In the genomic region with DNA sequence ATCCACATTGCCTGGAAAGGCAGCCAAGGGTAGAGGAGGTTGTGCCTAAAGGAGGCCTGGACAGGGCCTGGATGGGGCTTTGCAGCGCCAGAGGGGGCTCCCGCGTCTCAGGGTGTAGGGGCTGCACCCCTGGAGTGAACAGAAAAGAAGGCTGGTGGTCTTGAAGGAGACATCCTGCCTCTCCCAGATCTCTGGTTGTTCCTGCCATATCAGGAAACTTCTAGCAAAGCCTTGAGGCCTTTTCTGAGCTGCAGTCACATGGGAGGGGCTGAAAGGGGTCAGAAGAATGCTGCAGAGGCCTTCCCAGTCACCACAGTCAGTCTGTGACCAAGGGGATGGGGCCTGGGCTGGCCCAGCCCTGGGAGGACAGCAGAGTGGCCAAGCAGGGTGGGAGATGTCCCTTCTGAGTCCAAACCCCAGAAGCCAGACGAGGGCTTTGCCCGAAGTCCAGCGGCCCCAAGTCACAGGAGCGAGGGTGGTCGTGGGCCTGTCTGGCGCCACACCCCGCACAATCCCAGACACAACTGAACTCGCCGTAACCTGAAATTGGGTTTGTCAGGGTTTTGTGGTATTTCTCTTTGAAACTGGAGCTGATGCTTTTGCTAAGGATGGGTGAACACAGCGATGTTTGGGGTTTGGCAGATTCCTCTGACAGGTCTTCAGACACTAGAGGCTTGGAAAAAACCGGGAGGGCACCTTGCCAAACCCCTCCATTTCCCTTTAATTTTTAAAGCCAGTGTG, we compare ENCODE assay signal across 26 cellular contexts. TPM values are rescaled to one million over a fixed set of nuclear protein-coding genes. Genes with fewer than 3 reads are reported as not detected.
DNase-seq lines count a peak whose midpoint lies in the region; ATAC-seq and TF ChIP-seq lines count a peak whose summit lies in the region.
"Had no signal": no experiment of that assay in that cellular context is flagged by ENCODE, and none has a peak within 500 bp of the region (broad histone marks: within the 10 kb centered on the region; RNA-seq: fewer than 3 reads in every experiment).

No MANE protein-coding gene starts in this region.

- no peaks in the 10 kb centered on the region for H3K9me3 ChIP-seq in neuronal stem cell (replicated peaks in 1 of 2; ENCODE audit: control insufficient read depth in 2 of 2, insufficient read depth in 1 of 2, low read depth in 1 of 2, low read length in 2 of 2)
- H3K9me3 ChIP-seq: body of pancreas, mucosa of descending colon, testis had no signal

- H3K14ac ChIP-seq in neuronal stem cell (ENCODE audit: low read length), result no peak overlapping the region

- no peaks in the 10 kb centered on the region for H3K9me3 Mint-ChIP-seq in natural killer cell treated with Interleukin-12 subunit alpha and Interleukin-12 subunit beta and Interleukin-15 and Interleukin-18, amount 100 ng/mL, for 72 hours
- H3K9me3 Mint-ChIP-seq in natural killer cell (no peaks in the 10 kb centered on the region), chondrocyte (ENCODE audit: low read depth) (no peaks in the 10 kb centered on the region)
- H3K9me3 Mint-ChIP-seq: activated T-cell treated with anti-CD3 and anti-CD28 coated beads, Interleukin-2, amount 50 U/mL, for 24 hours; neural crest cell; T-helper 1 cell treated with Interleukin-12 subunit alpha and Interleukin-12 subunit beta and Interleukin-4 antibody, amounts not matched to agents 30 μg/mL and 1 μg/mL, for 36 hours had no signal

- H3K4me3 ChIP-seq in neuronal stem cell (ENCODE audit: low read length in 2 of 2), result no peak overlapping the region
- H3K4me3 ChIP-seq: body of pancreas, dorsolateral prefrontal cortex, K562, mucosa of descending colon, SK-N-MC, testis had no signal

- H2BK5ac ChIP-seq in neuronal stem cell (ENCODE audit: low read length), result no peak overlapping the region

- H2AFZ ChIP-seq in neuronal stem cell (ENCODE audit: low read length), result peak overlapping the region; percentile 31

- peaks cover 0 to 38% (median 0%) of the 10 kb centered on the region in 3 experiments for H3K27me3 ChIP-seq in neuronal stem cell (ENCODE audit: control insufficient read depth in 3 of 3, insufficient read depth in 3 of 3, low read depth in 1 of 3, low read length in 3 of 3)
- H3K27me3 ChIP-seq: body of pancreas, testis had no signal

- H3K4me1 ChIP-seq in neuronal stem cell (ENCODE audit: control insufficient read depth in 2 of 2, insufficient read depth in 1 of 2, low read depth in 1 of 2, low read length in 2 of 2), result peaks cover 0 to under 1% of the 10 kb centered on the region in 2 donors
- H3K4me1 ChIP-seq: testis had no signal

- H3K36me3 Mint-ChIP-seq in natural killer cell treated with Interleukin-12 subunit alpha and Interleukin-12 subunit beta and Interleukin-15 and Interleukin-18, amount 100 ng/mL, for 72 hours, result no peaks in the 10 kb centered on the region
- H3K36me3 Mint-ChIP-seq in natural killer cell (no peaks in the 10 kb centered on the region), chondrocyte (ENCODE audit: low read depth) (no peaks in the 10 kb centered on the region)

- no peak overlapping the region for H3K27ac Mint-ChIP-seq in natural killer cell treated with Interleukin-12 subunit alpha and Interleukin-12 subunit beta and Interleukin-15 and Interleukin-18, amount 100 ng/mL, for 72 hours
- H3K27ac Mint-ChIP-seq in natural killer cell (no peak overlapping the region), chondrocyte (ENCODE audit: unreplicated experiment) (no peak overlapping the region)
- H3K27ac Mint-ChIP-seq: activated CD4-positive, alpha-beta T cell treated with anti-CD3 and anti-CD28 coated beads for 36 hours; activated T-cell treated with anti-CD3 and anti-CD28 coated beads, Interleukin-2, amount 50 U/mL, for 24 hours; T-helper 1 cell treated with Interleukin-12 subunit alpha and Interleukin-12 subunit beta and Interleukin-4 antibody, amounts not matched to agents 30 μg/mL and 1 μg/mL, for 36 hours had no signal

- peaks cover 0 to 5% of the 10 kb centered on the region in 2 donors for H3K27me3 Mint-ChIP-seq in natural killer cell treated with Interleukin-12 subunit alpha and Interleukin-12 subunit beta and Interleukin-15 and Interleukin-18, amount 100 ng/mL, for 72 hours
- H3K27me3 Mint-ChIP-seq in natural killer cell (ENCODE audit: low read depth in 2 of 2) (peaks cover 0 to 12% of the 10 kb centered on the region in 2 donors), chondrocyte (ENCODE audit: low read depth) (peaks cover 16% of the 10 kb centered on the region)

- H3K18ac ChIP-seq in neuronal stem cell (ENCODE audit: low read length), result peak overlapping the region; percentile 39

- no peak overlapping the region for H3K9ac ChIP-seq in neuronal stem cell (ENCODE audit: low read depth, low read length, poor library complexity)

- H3K4ac ChIP-seq in neuronal stem cell (ENCODE audit: low read length), result no peak overlapping the region

- no peak overlapping the region for H2BK120ac ChIP-seq in neuronal stem cell (ENCODE audit: low read depth, low read length)

- no peaks in the 10 kb centered on the region for H3K36me3 ChIP-seq in neuronal stem cell (replicated peaks in 1 of 2; ENCODE audit: control insufficient read depth in 2 of 2, insufficient read depth in 2 of 2, low read length in 2 of 2)

- no peak overlapping the region for H3K4me3 Mint-ChIP-seq in natural killer cell treated with Interleukin-12 subunit alpha and Interleukin-12 subunit beta and Interleukin-15 and Interleukin-18, amount 100 ng/mL, for 72 hours
- H3K4me3 Mint-ChIP-seq in natural killer cell, result no peak overlapping the region
- no peak overlapping the region for H3K4me3 Mint-ChIP-seq in chondrocyte (ENCODE audit: unreplicated experiment)
- H3K4me3 Mint-ChIP-seq: activated CD4-positive, alpha-beta T cell treated with anti-CD3 and anti-CD28 coated beads for 36 hours; activated T-cell treated with anti-CD3 and anti-CD28 coated beads, Interleukin-2, amount 50 U/mL, for 24 hours; neural crest cell; T-helper 1 cell treated with Interleukin-12 subunit alpha and Interleukin-12 subunit beta and Interleukin-4 antibody, amounts not matched to agents 30 μg/mL and 1 μg/mL, for 36 hours had no signal

- H2BK15ac ChIP-seq in neuronal stem cell (ENCODE audit: low read length), result no peak overlapping the region

- no peak overlapping the region for H3K27ac ChIP-seq in neuronal stem cell (replicated peaks; ENCODE audit: low read length)
- H3K27ac ChIP-seq: body of pancreas, dorsolateral prefrontal cortex, SK-N-MC, testis had no signal

- no peaks in the 10 kb centered on the region for H3K4me1 Mint-ChIP-seq in natural killer cell treated with Interleukin-12 subunit alpha and Interleukin-12 subunit beta and Interleukin-15 and Interleukin-18, amount 100 ng/mL, for 72 hours (ENCODE audit: low read depth in 2 of 2)
- H3K4me1 Mint-ChIP-seq in natural killer cell, result no peaks in the 10 kb centered on the region
- H3K4me1 Mint-ChIP-seq in chondrocyte (ENCODE audit: low read depth), result peaks cover 9% of the 10 kb centered on the region
- H3K4me1 Mint-ChIP-seq: activated CD4-positive, alpha-beta T cell treated with anti-CD3 and anti-CD28 coated beads for 36 hours; neural crest cell had no signal

- no peak overlapping the region for H2AK5ac ChIP-seq in neuronal stem cell (ENCODE audit: low read depth, low read length)

- no peak overlapping the region for H3K23ac ChIP-seq in neuronal stem cell (ENCODE audit: low read depth, low read length, poor library complexity)

- TF ChIP-seq CTCF in natural killer cell (IDR thresholded peaks at IDR 0.05) (no peak), chondrocyte (IDR thresholded peaks at IDR 0.05) (no peak)

- WGBS in neuronal stem cell (ENCODE audit: extremely low coverage in 2 of 2, insufficient read length in 2 of 2, insufficient replicate concordance in 1 of 2), 2 donors, result no CpG with 5 or more reads among the region's 14 CpGs

- H4K8ac ChIP-seq in neuronal stem cell (ENCODE audit: low read depth, low read length), result no peak overlapping the region

- no peak overlapping the region for H3K4me2 ChIP-seq in neuronal stem cell (ENCODE audit: insufficient read depth, low read length, poor library complexity, severe bottlenecking)

- H4K91ac ChIP-seq in neuronal stem cell (ENCODE audit: low read depth, low read length, poor library complexity), result no peak overlapping the region

- no peak overlapping the region for H2BK12ac ChIP-seq in neuronal stem cell (ENCODE audit: low read length)

- no peak for DNase-seq in natural killer cell treated with Interleukin-12 subunit alpha and Interleukin-12 subunit beta and Interleukin-15 and Interleukin-18, amount 100 ng/mL, for 72 hours (ENCODE audit: low spot score)
- no peak for DNase-seq in natural killer cell
- DNase-seq in neuronal stem cell (ENCODE audit: low spot score), result no peak
- DNase-seq in SIG-M5 treated with dmso at 0.1 percent for 504 hours (lab: John Stamatoyannopoulos, UW; ENCODE audit: unreplicated experiment), result no peak
- no peak for DNase-seq in chondrocyte (ENCODE audit: low spot score)
- DNase-seq: activated CD4-positive, alpha-beta T cell treated with anti-CD3 and anti-CD28 coated beads for 36 hours; activated T-cell treated with anti-CD3 and anti-CD28 coated beads, Interleukin-2, amount 50 U/mL, for 24 hours; body of pancreas; COR-L47; GOT3; mucosa of descending colon; NCI-H2029 treated with DMSO at 0.1 percent for 48 hours; NCI-H2227 treated with DMSO at 0.1 percent for 48 hours; stimulated activated CD4-positive, alpha-beta T cell treated with anti-CD3 and anti-CD28 coated beads, Interleukin-15, amount 100 ng/mL, for 24 hours; stimulated activated naive CD4-positive, alpha-beta T cell treated with Interleukin-2 at 50 U/mL for 16 hours; testis had no signal

- intact Hi-C loops in natural killer cell (cut with micrococcal nuclease), result no loop called here

- ATAC-seq in natural killer cell treated with Interleukin-12 subunit alpha and Interleukin-12 subunit beta and Interleukin-15 and Interleukin-18, amount 100 ng/mL, for 72 hours, result peak; percentile 13 to 29
- ATAC-seq in natural killer cell, result no peak
- ATAC-seq in esophagus mucosa, result peak; percentile 9
- ATAC-seq in GM21528 (IDR thresholded peaks at IDR 0.05; ENCODE audit: low FRiP score, unreplicated experiment), result no peak
- ATAC-seq in HG02938 (IDR thresholded peaks at IDR 0.05; ENCODE audit: unreplicated experiment), result no peak
- ATAC-seq: activated CD4-positive, alpha-beta T cell treated with anti-CD3 and anti-CD28 coated beads for 36 hours; body of pancreas; mucosa of descending colon had no signal

- H3K79me1 ChIP-seq in neuronal stem cell (ENCODE audit: low read depth, low read length), result no peaks in the 10 kb centered on the region

RNA-seq across cellular contexts. Expression of a gene that starts 29.6 kb away (rescaled TPM):
- total RNA-seq in natural killer cell treated with Interleukin-12 subunit alpha and Interleukin-12 subunit beta and Interleukin-15 and Interleukin-18, amount 100 ng/mL, for 72 hours, result under 1 TPM in 1 of 2 donors, not detected in 1; 0.47 TPM
- not detected for total RNA-seq in natural killer cell
- 18.3 TPM for total RNA-seq in esophagus mucosa
- polyA plus RNA-seq in neuronal stem cell (2013, experiment 1 of 2), result 0.06 TPM
- polyA plus RNA-seq in neuronal stem cell (2013, experiment 2 of 2), result 0.08 TPM
- total RNA-seq in chondrocyte, result 0.59 to 1.3 TPM (median 0.60 TPM) in 3 replicates
- total RNA-seq: activated CD8-positive, alpha-beta memory T cell treated with anti-CD3 and anti-CD28 coated beads for 36 hours; mucosa of descending colon; neural crest cell had no signal
- polyA plus RNA-seq: BJ had no signal

Comparison
In these comparisons a context has a peak if more than half of its experiments do, and no peak if none do; other contexts are left out.
1. ATAC-seq: peak in natural killer cell treated with Interleukin-12 subunit alpha and Interleukin-12 subunit beta and Interleukin-15 and Interleukin-18, amount 100 ng/mL, for 72 hours (2 of 2) and esophagus mucosa (single experiment); none in natural killer cell (0 of 3), GM21528 (single experiment) and HG02938 (single experiment).